ENCODE assay signal across 8 cellular contexts in the genomic region with DNA sequence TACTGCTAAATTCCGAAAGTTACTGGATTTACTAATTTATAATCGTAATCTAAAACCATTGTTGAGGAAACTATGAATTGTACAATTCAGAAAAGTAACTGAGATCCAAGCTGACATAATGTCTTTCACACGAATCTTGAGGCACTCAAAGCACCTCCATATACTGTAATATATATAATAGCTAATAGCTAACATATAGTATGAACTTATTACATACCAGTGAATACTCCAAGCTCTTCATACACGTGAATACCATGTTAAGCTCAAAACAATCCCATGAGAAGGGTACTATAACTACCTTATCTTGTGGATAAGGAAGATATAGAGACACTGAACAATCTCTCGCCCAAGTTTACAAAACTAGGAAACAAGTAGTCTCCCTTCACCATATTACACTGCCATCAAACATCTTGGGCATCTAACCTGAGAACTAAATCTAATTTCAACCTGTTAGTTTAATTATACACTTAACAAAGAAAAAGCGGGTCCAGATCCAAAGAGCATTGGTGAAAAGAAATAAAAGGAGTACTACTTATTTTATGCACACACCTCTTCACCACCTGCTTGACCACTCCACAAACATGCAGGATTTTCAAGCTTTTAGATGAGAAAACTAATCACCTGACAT. TPM values are rescaled to one million over a fixed set of nuclear protein-coding genes. Genes with fewer than 3 reads are reported as not detected.
DNase-seq lines count a peak whose midpoint lies in the region; ATAC-seq and TF ChIP-seq lines count a peak whose summit lies in the region.

No MANE protein-coding gene starts in this region.

- no peak for TF ChIP-seq EP300 in sigmoid colon (IDR thresholded peaks at IDR 0.05)

- ATAC-seq in GM21390 (IDR thresholded peaks at IDR 0.05; ENCODE audit: unreplicated experiment), result no peak

- peak overlapping the region; percentile 92 for H3K9ac ChIP-seq in GM23248

- intact Hi-C loops in sigmoid colon (cut with DNase I), result no loop called here

- 47 to 49% methylated on average over 6 of the region's 6 CpGs for WGBS in GM23248 (ENCODE audit: low coverage in 1 of 2, low lambda C conversion rate in 2 of 2, missing lambda C conversion rate in 2 of 2), 2 experiments
- 30 to 32% methylated on average over 6 of the region's 6 CpGs for WGBS in esophagus, 2 donors
- WGBS in sigmoid colon, 2 donors, result 18 to 33% methylated on average over 6 of the region's 6 CpGs

- H2AFZ ChIP-seq in GM23248, result peak overlapping the region; percentile 91

- H4K20me1 ChIP-seq in GM23248 (ENCODE audit: insufficient read depth), result no peaks in the 10 kb centered on the region

- H3K4me1 ChIP-seq in GM23248 (ENCODE audit: insufficient read depth) (peaks cover 24% of the 10 kb centered on the region), esophagus (ENCODE audit: control insufficient read depth in 2 of 2, insufficient read depth in 2 of 2, low read length in 1 of 2) (no peaks in the 10 kb centered on the region), sigmoid colon (peaks cover 0 to 33% (median 20%) of the 10 kb centered on the region in 4 donors)

- TF ChIP-seq POLR2A in sigmoid colon (IDR thresholded peaks at IDR 0.05), result no peak

- CTCF ChIA-PET in RWPE1 (lab: Yijun Ruan, JAX), result interaction anchor here (1.4 kb wide), 1 partner anchor 14 kb away, joined by 7 read pairs; no protein-coding TSS in a partner anchor

- peak overlapping the region; percentile 97; the same call in 1 of the 2 replicates for H3K27ac ChIP-seq in GM23248
- peak overlapping the region; percentile 99 for H3K27ac ChIP-seq in RWPE1
- peak overlapping the region in 1 of 2 donors; percentile 97 for H3K27ac ChIP-seq in esophagus (ENCODE audit: low read depth in 2 of 2, low read length in 1 of 2)
- H3K27ac ChIP-seq in sigmoid colon, result peak overlapping the region; percentile 95 to 97 (median 96)

- DNase-seq in GM23248, result no peak
- no peak for DNase-seq in RWPE1 (ENCODE audit: low spot score)
- DNase-seq in sigmoid colon, result no peak
- no peak for DNase-seq in NCI-H774 (lab: John Stamatoyannopoulos, UW)
- DNase-seq in NCI-H2196 (lab: John Stamatoyannopoulos, UW; ENCODE audit: unreplicated experiment), result no peak
- DNase-seq in GDM1 (lab: John Stamatoyannopoulos, UW), result no peak

- peaks cover 50% of the 10 kb centered on the region for H3K79me2 ChIP-seq in GM23248 (ENCODE audit: insufficient read depth)

- H3K36me3 ChIP-seq in GM23248 (ENCODE audit: low read depth) (no peaks in the 10 kb centered on the region), esophagus (ENCODE audit: control insufficient read depth in 2 of 2, insufficient read depth in 2 of 2, low read length in 1 of 2) (peaks cover 0 to 4% of the 10 kb centered on the region in 2 donors), sigmoid colon (peaks cover 0 to 28% (median 0%) of the 10 kb centered on the region in 4 donors)

- H3F3A ChIP-seq in GM23248 (ENCODE audit: insufficient read depth), result peaks cover 36% of the 10 kb centered on the region

- in situ Hi-C loops in GM23248 (cut with MboI), result no loop called here

- H3K9me2 ChIP-seq in GM23248 (ENCODE audit: insufficient read depth), result no peaks in the 10 kb centered on the region

- TF ChIP-seq CTCF in RWPE1 (conservative IDR thresholded peaks at IDR 0.05; ENCODE audit: low read depth) (no peak), sigmoid colon (IDR thresholded peaks at IDR 0.05) (no peak)

- peak overlapping the region; percentile 85 for H3K4me3 ChIP-seq in GM23248
- H3K4me3 ChIP-seq in esophagus (ENCODE audit: low read depth in 1 of 2, low read length in 2 of 2), result peak overlapping the region; percentile 87 to 92
- H3K4me3 ChIP-seq in sigmoid colon, result peak overlapping the region; percentile 68 to 88 (median 78)

- POLR2A ChIA-PET in RWPE1 (lab: Yijun Ruan, JAX; ENCODE audit: low non-redundant PET), result interaction anchor here (1.3 to 1.7 kb wide), 2 partner anchors 21 to 47 kb away, joined by 5 to 7 read pairs; a partner anchor contains a TSS

- H3K27me3 ChIP-seq in GM23248 (replicated peaks; ENCODE audit: insufficient read depth), result no peaks in the 10 kb centered on the region
- H3K27me3 ChIP-seq in esophagus (ENCODE audit: control insufficient read depth in 1 of 2, insufficient read depth in 2 of 2, low read length in 2 of 2), result no peaks in the 10 kb centered on the region
- no peaks in the 10 kb centered on the region for H3K27me3 ChIP-seq in sigmoid colon

- peak overlapping the region; percentile 94 for H3K4me2 ChIP-seq in GM23248 (ENCODE audit: unreplicated experiment)

- H3K9me3 ChIP-seq in GM23248 (ENCODE audit: low read depth), result no peaks in the 10 kb centered on the region
- H3K9me3 ChIP-seq in esophagus (ENCODE audit: control insufficient read depth in 2 of 2, insufficient read depth in 1 of 2, low read depth in 1 of 2, low read length in 1 of 2), result no peaks in the 10 kb centered on the region
- no peaks in the 10 kb centered on the region for H3K9me3 ChIP-seq in sigmoid colon

RNA-seq across cellular contexts. Expression of a gene that starts 1.0 kb away (rescaled TPM):
- total RNA-seq in GM23248 (2014; rRNA removed; shearing (Covaris generic)), result 2.7 and 4.9 TPM in 2 replicates
- 57.8 and 59.0 TPM in 2 replicates for polyA plus RNA-seq in GM23248 (2016; fragmentation: Nextera tagmentation; extraction: Ambion mirVana)
- 1 to 10 TPM; 4.8 to 5.4 TPM for polyA plus RNA-seq in esophagus
- total RNA-seq in sigmoid colon, result 10 to 100 TPM in 2 of 4 donors, 1 to 10 TPM in 2; 3.3 to 13.2 (median 8.1) TPM
- polyA plus RNA-seq in sigmoid colon, result 10 to 100 TPM in 1 of 3 donors, 1 to 10 TPM in 2; 8.2 to 11.8 (median 8.4) TPM

RNA-seq across cellular contexts. Expression of a gene that starts 1.5 kb away (rescaled TPM):
- total RNA-seq in GM23248 (2014; rRNA removed; shearing (Covaris generic)), result 10.7 and 13.9 TPM in 2 replicates
- 16.4 and 16.8 TPM in 2 replicates for polyA plus RNA-seq in GM23248 (2016; fragmentation: Nextera tagmentation; extraction: Ambion mirVana)
- polyA plus RNA-seq in esophagus, result 1 to 10 TPM; 2.1 to 4.1 TPM
- total RNA-seq in sigmoid colon, result 1 to 10 TPM in 2 of 4 donors, not detected in 2; 1.1 to 3.0 TPM
- 10 to 100 TPM in 1 of 3 donors, 1 to 10 TPM in 2; 1.2 to 18.1 (median 4.4) TPM for polyA plus RNA-seq in sigmoid colon

RNA-seq across cellular contexts. Expression of a gene that starts 21.5 kb away (rescaled TPM):
- 166 and 179 TPM in 2 replicates for total RNA-seq in GM23248 (2014; rRNA removed; shearing (Covaris generic))
- polyA plus RNA-seq in GM23248 (2016; fragmentation: Nextera tagmentation; extraction: Ambion mirVana) (101 and 106 TPM in 2 replicates), esophagus (10 to 100 TPM; 38.1 to 48.3 TPM), sigmoid colon (100 to 1,000 TPM in 2 of 3 donors, 10 to 100 TPM in 1; 78.0 to 180 (median 154) TPM)
- 100 to 1,000 TPM; 119 to 181 (median 133) TPM for total RNA-seq in sigmoid colon

RNA-seq across cellular contexts. Expression of a gene that starts 46.5 kb away (rescaled TPM):
- total RNA-seq in GM23248 (2014; rRNA removed; shearing (Covaris generic)), result 61.3 and 63.1 TPM in 2 replicates
- polyA plus RNA-seq in GM23248 (2016; fragmentation: Nextera tagmentation; extraction: Ambion mirVana) (95.5 and 98.8 TPM in 2 replicates), esophagus (10 to 100 TPM; 26.9 to 35.0 TPM), sigmoid colon (100 to 1,000 TPM in 1 of 3 donors, 10 to 100 TPM in 2; 66.0 to 100 (median 80.5) TPM)
- 10 to 100 TPM; 41.5 to 90.3 (median 67.4) TPM for total RNA-seq in sigmoid colon
